Comparison of ENCODE assay signal across 8 cellular contexts in the genomic region with DNA sequence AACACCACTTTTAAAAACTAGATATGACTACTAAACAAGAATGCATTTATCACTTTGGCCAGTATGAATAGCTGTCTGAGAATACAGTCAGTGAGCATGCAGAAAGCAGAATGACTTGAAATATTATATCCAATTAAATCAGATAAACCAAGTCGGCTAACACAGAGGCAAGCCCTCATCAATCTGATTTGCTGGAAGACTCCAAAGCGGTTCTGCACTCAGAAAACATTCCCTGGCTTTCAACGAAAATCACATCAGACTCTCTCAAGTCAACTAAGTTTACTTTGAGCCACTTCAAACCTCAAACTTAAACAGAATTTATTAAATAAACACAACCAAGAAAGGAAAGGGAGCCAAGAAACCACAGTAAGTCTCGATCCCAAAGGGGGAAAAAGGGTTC. TPM values are rescaled to one million over a fixed set of nuclear protein-coding genes. Genes with fewer than 3 reads are reported as not detected.
DNase-seq lines count a peak whose midpoint lies in the region; ATAC-seq and TF ChIP-seq lines count a peak whose summit lies in the region.

No MANE protein-coding gene starts in this region.

- H3K27me3 Mint-ChIP-seq in MCF 10A (ENCODE audit: insufficient read depth, unreplicated experiment), result peaks cover 18% of the 10 kb centered on the region

- H3K9me3 Mint-ChIP-seq in MCF 10A (ENCODE audit: unreplicated experiment), result no peaks in the 10 kb centered on the region

- no peaks in the 10 kb centered on the region for H3K27me3 ChIP-seq in HL-60 (ENCODE audit: insufficient read depth, poor library complexity, severe bottlenecking)
- H3K27me3 ChIP-seq in mesendoderm (ENCODE audit: insufficient read depth, low read length, poor library complexity), result peaks cover 7% of the 10 kb centered on the region

- H3K27ac ChIP-seq in HL-60 (replicated peaks) (no peak overlapping the region), mesendoderm (ENCODE audit: low read depth, low read length) (no peak overlapping the region)

- H2BK5ac ChIP-seq in mesendoderm (ENCODE audit: low read length), result no peak overlapping the region

- no peak overlapping the region for H2BK15ac ChIP-seq in mesendoderm (replicated peaks; ENCODE audit: low read depth)

- H3K18ac ChIP-seq in mesendoderm (ENCODE audit: low read length), result no peak overlapping the region

- H4K5ac ChIP-seq in mesendoderm (ENCODE audit: low read length), result no peak overlapping the region

- H3K36me3 Mint-ChIP-seq in MCF 10A (ENCODE audit: insufficient read depth, unreplicated experiment), result peaks cover 6% of the 10 kb centered on the region

- H3K36me3 ChIP-seq in mesendoderm (ENCODE audit: control insufficient read depth, insufficient read depth, low read length), result no peaks in the 10 kb centered on the region

- H3K79me2 ChIP-seq in mesendoderm (ENCODE audit: control insufficient read depth, insufficient read depth, low read length), result peaks cover 13% of the 10 kb centered on the region

- POLR2A ChIA-PET in MCF 10A (lab: Yijun Ruan, JAX), result interaction anchor here (0.6 to 6.0 kb wide), 4 partner anchors 20 to 256 kb away, joined by 3 to 60 read pairs (median 10); no protein-coding TSS in a partner anchor

- no peak for TF ChIP-seq CTCF in HL-60 (IDR thresholded peaks at IDR 0.05; ENCODE audit: insufficient read depth, low read length)
- no peak for TF ChIP-seq CTCF in MCF 10A (IDR thresholded peaks at IDR 0.05; ENCODE audit: unreplicated experiment)

- H3K4me3 ChIP-seq in HL-60 (replicated peaks; ENCODE audit: insufficient read depth, low read length), result peak overlapping the region; percentile 93
- peak overlapping the region; percentile 84 for H3K4me3 ChIP-seq in mesendoderm (ENCODE audit: low read length)

- peak overlapping the region; percentile 83 for H3K4me2 ChIP-seq in mesendoderm (ENCODE audit: low read length)

- intact Hi-C loops in MCF 10A (cut with micrococcal nuclease), result loop anchor here (1.0 kb wide), 6 partner anchors 78 to 255 kb away; no protein-coding TSS in a partner anchor

- no peak overlapping the region for H2BK120ac ChIP-seq in mesendoderm (ENCODE audit: low read depth, low read length)

- H3K9ac ChIP-seq in mesendoderm (ENCODE audit: low read length), result peak overlapping the region; percentile 72

- TSS peak; percentile 28 for BruUV-seq in MCF 10A (replicated peaks; lab: Mats Ljungman, UMichigan)

- peaks cover 34% of the 10 kb centered on the region for H3K4me1 Mint-ChIP-seq in MCF 10A (ENCODE audit: insufficient read depth, unreplicated experiment)

- H3K4me1 ChIP-seq in mesendoderm (ENCODE audit: control insufficient read depth, low read depth, low read length), result peaks cover 2% of the 10 kb centered on the region

- no peak overlapping the region for H2AK5ac ChIP-seq in mesendoderm (ENCODE audit: low read length)

- no peak for ATAC-seq in GM18520 (IDR thresholded peaks at IDR 0.05; ENCODE audit: unreplicated experiment)
- ATAC-seq in GM19463 (IDR thresholded peaks at IDR 0.05; ENCODE audit: unreplicated experiment), result no peak

- CTCF ChIA-PET in MCF 10A (lab: Yijun Ruan, JAX), result interaction anchor here (0.6 to 5.0 kb wide), 8 partner anchors 16 to 255 kb away, joined by 3 to 119 read pairs (median 4); no protein-coding TSS in a partner anchor

- H3K4ac ChIP-seq in mesendoderm (ENCODE audit: low read depth, low read length), result no peak overlapping the region

- H3K4me3 Mint-ChIP-seq in MCF 10A (ENCODE audit: unreplicated experiment), result peak overlapping the region; percentile 82

- H3K27ac Mint-ChIP-seq in MCF 10A (ENCODE audit: low read depth, unreplicated experiment), result peak overlapping the region; percentile 76

- no CpG with 5 or more reads among the region's 4 CpGs for WGBS in mesendoderm (ENCODE audit: extremely low coverage, insufficient coverage, low lambda C conversion rate)

- no peak overlapping the region for H4K8ac ChIP-seq in mesendoderm (ENCODE audit: low read depth, low read length)

- no peak overlapping the region for H3K23ac ChIP-seq in mesendoderm (ENCODE audit: low read length)

- no peak overlapping the region for H3K56ac ChIP-seq in mesendoderm (ENCODE audit: low read length)

- DNase-seq in ACHN (peak; percentile 8), HL-60 (ENCODE audit: low read depth in 1 of 2, low spot score in 1 of 2) (no peak), MCF 10A (ENCODE audit: unreplicated experiment) (peak; percentile 37), mesendoderm (no peak), middle frontal gyrus (ENCODE audit: extremely low spot score, low spot score) (no peak), MV-4-11 (lab: John Stamatoyannopoulos, UW) (no peak)

- peaks cover 7% of the 10 kb centered on the region for H3K79me1 ChIP-seq in mesendoderm (ENCODE audit: low read length)

- in situ Hi-C loops in ACHN (cut with HindIII; ENCODE audit: low pct_ligation_motif_present, low pct_unique_long_range_greater_than_20kb, low sequenced_read_pairs), result no loop called here

RNA-seq across cellular contexts. Expression of gene MYO10, which starts 1.4 kb away (rescaled TPM):
- 35.7 and 36.0 TPM in 2 replicates for total RNA-seq in MCF 10A (2022)
- polyA plus RNA-seq in mesendoderm (2013, experiment 1 of 2), result 30.7 TPM
- 31.3 TPM for polyA plus RNA-seq in mesendoderm (2013, experiment 2 of 2)

Comparison
In these comparisons a context has a peak if more than half of its experiments do, and no peak if none do; other contexts are left out.
1. DNase-seq: peak in ACHN (single experiment) and MCF 10A (single experiment); none in HL-60 (0 of 2), mesendoderm (single experiment), middle frontal gyrus (single experiment) and MV-4-11 (single experiment).